8 cellular contexts compared by ENCODE assay signal in the genomic region with DNA sequence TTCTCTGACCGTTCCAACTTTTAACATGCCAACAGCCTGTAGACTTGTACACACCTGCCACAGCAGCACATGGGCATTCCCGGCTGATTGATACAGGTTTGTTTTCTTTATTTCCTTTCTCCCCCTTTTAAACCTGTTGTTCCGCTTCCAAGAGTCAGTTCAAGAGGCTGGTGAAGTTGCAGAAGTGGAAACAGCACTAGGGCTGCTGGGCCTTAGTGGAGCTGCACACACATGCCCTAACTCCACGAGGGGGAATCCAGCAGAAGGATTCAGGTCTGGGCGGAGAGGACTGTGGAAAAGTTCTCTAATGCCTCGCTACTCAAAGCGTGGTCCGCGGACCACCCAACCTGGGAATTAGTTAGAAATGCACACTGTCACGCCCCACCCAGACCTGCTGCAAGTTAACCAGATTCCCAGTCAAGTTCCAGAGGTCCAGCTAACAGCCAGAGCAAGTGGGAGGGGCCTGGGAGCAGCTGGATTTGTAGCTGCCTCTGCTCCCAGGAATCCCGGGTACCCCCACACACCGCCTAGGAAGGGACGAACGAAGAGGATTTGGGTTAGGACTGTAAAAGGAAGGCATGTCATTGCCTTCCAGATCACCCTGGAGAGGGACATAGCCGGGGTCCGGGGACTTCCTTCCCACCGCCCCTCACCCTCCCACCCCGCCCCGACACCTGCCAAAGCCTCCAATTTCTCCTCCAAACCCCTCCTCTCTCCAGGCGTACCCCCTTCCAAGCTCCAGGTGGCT. TPM values are rescaled to one million over a fixed set of nuclear protein-coding genes. Genes with fewer than 3 reads are reported as not detected.
DNase-seq lines count a peak whose midpoint lies in the region; ATAC-seq and TF ChIP-seq lines count a peak whose summit lies in the region.

No MANE protein-coding gene starts in this region.

- H3K27me3 ChIP-seq in dorsolateral prefrontal cortex (no peaks in the 10 kb centered on the region), lower lobe of right lung (ENCODE audit: low read depth) (no peaks in the 10 kb centered on the region), thoracic aorta (replicated peaks; ENCODE audit: insufficient read depth) (no peaks in the 10 kb centered on the region)

- no peak for DNase-seq in activated naive CD4-positive, alpha-beta T cell treated with anti-CD3 and anti-CD28 coated beads, Interleukin-2, amount 50 U/mL, for 16 hours
- peak; percentile 22 for DNase-seq in RPMI7951 (ENCODE audit: low read depth)
- DNase-seq in dorsolateral prefrontal cortex, result peak in 2 of 10 donors; percentile 24 to 49
- peak; percentile 48 for DNase-seq in lower lobe of right lung
- DNase-seq in thoracic aorta (ENCODE audit: low spot score), result no peak
- no peak for DNase-seq in GDM1 (lab: John Stamatoyannopoulos, UW)

- no peaks in the 10 kb centered on the region for H3K9me3 Mint-ChIP-seq in activated naive CD4-positive, alpha-beta T cell treated with anti-CD3 and anti-CD28 coated beads, Interleukin-2, amount 50 U/mL, for 24 hours

- H3K36me3 ChIP-seq in lower lobe of right lung (peaks cover 15% of the 10 kb centered on the region), thoracic aorta (peaks cover 5% of the 10 kb centered on the region)

- intact Hi-C loops in dorsolateral prefrontal cortex (cut with DNase I), result loop anchor here (2.0 to 10.0 kb wide), 5 partner anchors 45 to 365 kb away; no protein-coding TSS in a partner anchor
- intact Hi-C loops in lower lobe of right lung (cut with DNase I), result loop anchor here (5.0 kb wide), 1 partner anchor 50 kb away; no protein-coding TSS in a partner anchor

- TF ChIP-seq CTCF in dorsolateral prefrontal cortex (IDR thresholded peaks at IDR 0.05 in 54 of 56, conservative IDR thresholded peaks at IDR 0.05 in 2 of 56; ENCODE audit: low read depth in 1 of 56, partially characterized antibody in 56 of 56), result no peak
- no peak for TF ChIP-seq CTCF in lower lobe of right lung (IDR thresholded peaks at IDR 0.05)
- no peak for TF ChIP-seq CTCF in thoracic aorta (IDR thresholded peaks at IDR 0.05)

- H3K27ac ChIP-seq in dorsolateral prefrontal cortex (peak overlapping the region in 58 of 59 donors; percentile 35 to 99 (median 96)), lower lobe of right lung (peak overlapping the region; percentile 79), thoracic aorta (peak overlapping the region; percentile 69 to 83)

- peak overlapping the region; percentile 48 to 88 (median 73) for H3K4me3 ChIP-seq in dorsolateral prefrontal cortex
- H3K4me3 ChIP-seq in lower lobe of right lung, result peak overlapping the region; percentile 81
- H3K4me3 ChIP-seq in thoracic aorta, result peak overlapping the region; percentile 80

- ATAC-seq in HG03097 (IDR thresholded peaks at IDR 0.05; ENCODE audit: low FRiP score, unreplicated experiment), result peak; percentile 2
- peak; percentile 69 to 71 for ATAC-seq in lower lobe of right lung
- ATAC-seq in thoracic aorta (ENCODE audit: insufficient number of reproducible peaks, low FRiP score, low read depth), result no peak

- peak overlapping the region; percentile 97 for H3K27ac Mint-ChIP-seq in activated naive CD4-positive, alpha-beta T cell treated with anti-CD3 and anti-CD28 coated beads, Interleukin-2, amount 50 U/mL, for 24 hours

- peak overlapping the region; percentile 98 for H3K4me3 Mint-ChIP-seq in activated naive CD4-positive, alpha-beta T cell treated with anti-CD3 and anti-CD28 coated beads, Interleukin-2, amount 50 U/mL, for 24 hours

- peaks cover 37% of the 10 kb centered on the region for H3K4me1 Mint-ChIP-seq in activated naive CD4-positive, alpha-beta T cell treated with anti-CD3 and anti-CD28 coated beads, Interleukin-2, amount 50 U/mL, for 24 hours

- peaks cover 3% of the 10 kb centered on the region for H3K27me3 Mint-ChIP-seq in activated naive CD4-positive, alpha-beta T cell treated with anti-CD3 and anti-CD28 coated beads, Interleukin-2, amount 50 U/mL, for 24 hours

- H3K4me1 ChIP-seq in lower lobe of right lung, result peaks cover 32% of the 10 kb centered on the region
- peaks cover 19 to 46% of the 10 kb centered on the region in 2 donors for H3K4me1 ChIP-seq in thoracic aorta (ENCODE audit: control insufficient read depth in 1 of 2, low read depth in 2 of 2)

- peaks cover 6% of the 10 kb centered on the region for H3K36me3 Mint-ChIP-seq in activated naive CD4-positive, alpha-beta T cell treated with anti-CD3 and anti-CD28 coated beads, Interleukin-2, amount 50 U/mL, for 24 hours

- H3K9me3 ChIP-seq in lower lobe of right lung (no peaks in the 10 kb centered on the region), thoracic aorta (no peaks in the 10 kb centered on the region)

RNA-seq across cellular contexts. Expression of a gene that starts 0.5 kb away (rescaled TPM):
- total RNA-seq in RPMI7951 (2014; rRNA removed; shearing (Covaris generic)), result 7.6 and 7.9 TPM in 2 replicates
- 100 to 1,000 TPM in 3 of 120 experiments, 10 to 100 TPM in 117; 14.9 to 129 (median 47.9) TPM for total RNA-seq in dorsolateral prefrontal cortex
- 39.7 TPM for total RNA-seq in lower lobe of right lung
- total RNA-seq in thoracic aorta, result 10 to 100 TPM; 12.0 to 29.1 TPM

Comparison
In these comparisons a context has a peak if more than half of its experiments do, and no peak if none do; other contexts are left out.
1. DNase-seq: peak in RPMI7951 (single experiment) and lower lobe of right lung (single experiment); none in activated naive CD4-positive, alpha-beta T cell treated with anti-CD3 and anti-CD28 coated beads, Interleukin-2, amount 50 U/mL, for 16 hours (single experiment), thoracic aorta (single experiment) and GDM1 (single experiment).
2. Peak in every context shown above with its lines, with median percentiles within 50 percentile points of each other: H3K27ac ChIP-seq and H3K4me3 ChIP-seq.